10 cellular contexts compared by ENCODE assay signal in the genomic region with DNA sequence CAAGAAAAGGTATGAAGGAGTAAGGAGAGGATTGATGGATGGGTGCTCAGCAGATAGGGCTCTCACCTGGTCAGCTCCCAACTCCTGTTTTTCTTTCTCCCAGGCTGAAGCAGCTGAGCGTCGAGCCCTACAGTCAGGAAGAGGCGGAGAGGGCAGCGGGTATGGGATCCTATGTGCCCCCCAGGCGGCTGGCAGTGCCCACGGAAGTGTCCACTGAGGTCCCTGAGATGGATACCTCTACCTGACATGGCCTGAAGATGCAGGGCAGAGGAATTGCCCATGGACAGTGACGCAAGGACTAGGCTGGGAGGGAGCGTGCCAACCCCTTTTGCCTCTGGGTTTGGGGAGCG. TPM values are rescaled to one million over a fixed set of nuclear protein-coding genes. Genes with fewer than 3 reads are reported as not detected.
DNase-seq lines count a peak whose midpoint lies in the region; ATAC-seq, FAIRE-seq and TF ChIP-seq lines count a peak whose summit lies in the region.
"Had no signal": no experiment of that assay in that cellular context is flagged by ENCODE, and none has a peak within 500 bp of the region (broad histone marks: within the 10 kb centered on the region; RNA-seq: fewer than 3 reads in every experiment).

No MANE protein-coding gene starts in this region.

- no peak for DNase-seq in CD4-positive, CD25-positive, alpha-beta regulatory T cell
- DNase-seq in OCI-LY7 (ENCODE audit: low spot score) (no peak), epithelial cell of prostate (ENCODE audit: low read depth, low spot score) (no peak), GDM1 (lab: John Stamatoyannopoulos, UW) (no peak), H54 (ENCODE audit: insufficient read length, low spot score) (no peak), NCI-H1436 treated with DMSO at 0.1 percent for 48 hours (lab: John Stamatoyannopoulos, UW) (no peak), NCI-H82 treated with DMSO at 0.1 percent for 48 hours (lab: John Stamatoyannopoulos, UW; ENCODE audit: unreplicated experiment) (no peak)
- DNase-seq: SIG-M5 had no signal

- intact Hi-C loops in OCI-LY7 (cut with micrococcal nuclease; ENCODE audit: unreplicated experiment) = no loop called here

- no peaks in the 10 kb centered on the region for H3K27me3 ChIP-seq in CD4-positive, CD25-positive, alpha-beta regulatory T cell (ENCODE audit: control insufficient read depth, insufficient read depth, low read length)
- peaks cover 2% of the 10 kb centered on the region for H3K27me3 ChIP-seq in neuron (ENCODE audit: insufficient read depth, low read length)

- H3K4me3 Mint-ChIP-seq in CD4-positive, CD25-positive, alpha-beta regulatory T cell = peak overlapping the region; percentile 88 to 91 (median 89)

- no peaks in the 10 kb centered on the region for H3K27me3 Mint-ChIP-seq in CD4-positive, CD25-positive, alpha-beta regulatory T cell

- H2AFZ ChIP-seq in OCI-LY7 (ENCODE audit: low read length) (peak overlapping the region; percentile 44; the same call in 1 of the 2 replicates), neuron (ENCODE audit: low read depth, low read length) (peak overlapping the region; percentile 76)

- peak overlapping the region; percentile 82 for H3K4me3 ChIP-seq in CD4-positive, CD25-positive, alpha-beta regulatory T cell (ENCODE audit: low read depth, low read length)
- peak overlapping the region; percentile 81 for H3K4me3 ChIP-seq in OCI-LY7 (ENCODE audit: low read depth, low read length, poor library complexity, severe bottlenecking)
- peak overlapping the region; percentile 64 for H3K4me3 ChIP-seq in neuron (ENCODE audit: low read length)

- peak overlapping the region; percentile 75 for H3K27ac ChIP-seq in CD4-positive, CD25-positive, alpha-beta regulatory T cell (ENCODE audit: insufficient read depth, low read length, poor library complexity, severe bottlenecking)
- H3K27ac ChIP-seq in OCI-LY7 (ENCODE audit: low read depth, low read length, poor library complexity, severe bottlenecking) (no peak overlapping the region), epithelial cell of prostate (peak overlapping the region; percentile 30)

- no peaks in the 10 kb centered on the region for H4K20me1 ChIP-seq in OCI-LY7 (ENCODE audit: insufficient read depth, low read length)

- no peak for FAIRE-seq in H54 (lab: Jason Lieb, UNC)

- no peaks in the 10 kb centered on the region for H3K9me3 ChIP-seq in CD4-positive, CD25-positive, alpha-beta regulatory T cell (ENCODE audit: control insufficient read depth in 2 of 2, low read length in 2 of 2)
- no peaks in the 10 kb centered on the region for H3K9me3 ChIP-seq in OCI-LY7 (ENCODE audit: low read length)
- H3K9me3 ChIP-seq in neuron (ENCODE audit: low read length) = no peaks in the 10 kb centered on the region

- no peak for TF ChIP-seq POLR2A in H54 (IDR thresholded peaks at IDR 0.05; ENCODE audit: low read depth, low read length)

- H3K9me2 ChIP-seq in OCI-LY7 (ENCODE audit: insufficient read depth, low read length) = no peaks in the 10 kb centered on the region

- H3K4me2 ChIP-seq in OCI-LY7 (ENCODE audit: low read length) = peak overlapping the region; percentile 87

- ATAC-seq in CD4-positive, CD25-positive, alpha-beta regulatory T cell (ENCODE audit: low read depth in 2 of 2) = no peak

- H3K36me3 Mint-ChIP-seq in CD4-positive, CD25-positive, alpha-beta regulatory T cell = no peaks in the 10 kb centered on the region

- peaks cover 21% of the 10 kb centered on the region for H3K4me1 ChIP-seq in CD4-positive, CD25-positive, alpha-beta regulatory T cell (ENCODE audit: control insufficient read depth, insufficient read depth, low read length, poor library complexity, severe bottlenecking)
- H3K4me1 ChIP-seq in OCI-LY7 (ENCODE audit: insufficient read depth, low read length, poor library complexity, severe bottlenecking) (peaks cover 9% of the 10 kb centered on the region), neuron (ENCODE audit: insufficient read depth, low read length) (peaks cover 30% of the 10 kb centered on the region)

- POLR2A ChIA-PET in OCI-LY7 (lab: Charles Lee) = interaction anchor here (0.8 kb wide), 1 partner anchor 57 kb away, joined by 3 read pairs; no protein-coding TSS in a partner anchor

- TSS peak; percentile 95 for BruUV-seq in OCI-LY7 (replicated peaks; lab: Mats Ljungman, UMichigan)

- H3K36me3 ChIP-seq in CD4-positive, CD25-positive, alpha-beta regulatory T cell (ENCODE audit: control insufficient read depth, insufficient read depth, low read length) = no peaks in the 10 kb centered on the region
- H3K36me3 ChIP-seq in OCI-LY7 (ENCODE audit: insufficient read depth, low read length) (peaks cover 22% of the 10 kb centered on the region), neuron (ENCODE audit: insufficient read depth, low read length) (peaks cover 3% of the 10 kb centered on the region)

- peaks cover 0 to 32% (median 10%) of the 10 kb centered on the region in 4 donors for H3K4me1 Mint-ChIP-seq in CD4-positive, CD25-positive, alpha-beta regulatory T cell

- H3K27ac Mint-ChIP-seq in CD4-positive, CD25-positive, alpha-beta regulatory T cell = peak overlapping the region in 2 of 3 donors; percentile 87 to 93

- no peak for TF ChIP-seq CTCF in OCI-LY7 (conservative IDR thresholded peaks at IDR 0.05; ENCODE audit: low read length)

- no peaks in the 10 kb centered on the region for H3K9me3 Mint-ChIP-seq in CD4-positive, CD25-positive, alpha-beta regulatory T cell

- CTCF ChIA-PET in OCI-LY7 (lab: Charles Lee; ENCODE audit: unreplicated experiment) = no interaction called here

- peaks cover 14% of the 10 kb centered on the region for H3K79me2 ChIP-seq in OCI-LY7 (ENCODE audit: insufficient read depth, low read depth, low read length)

RNA-seq across cellular contexts. Expression of a gene that starts 0.7 kb away (rescaled TPM):
- 16.8 TPM for total RNA-seq in CD4-positive, CD25-positive, alpha-beta regulatory T cell
- 10 to 100 TPM; 40.3 to 65.6 (median 47.5) TPM for polyA plus RNA-seq in CD4-positive, CD25-positive, alpha-beta regulatory T cell
- total RNA-seq in OCI-LY7 (2014; rRNA removed; shearing (Covaris generic)) = 60.0 and 63.6 TPM in 2 replicates
- 33.0 and 42.8 TPM in 2 replicates for total RNA-seq in OCI-LY7 (2022)

RNA-seq across cellular contexts. Expression of a gene that starts 1.2 kb away (rescaled TPM):
- not detected for total RNA-seq in CD4-positive, CD25-positive, alpha-beta regulatory T cell
- 1 to 10 TPM in 2 of 4 donors, under 1 TPM in 1, not detected in 1; 0.53 to 1.3 (median 1.1) TPM for polyA plus RNA-seq in CD4-positive, CD25-positive, alpha-beta regulatory T cell
- not detected in 2 replicates for total RNA-seq in OCI-LY7 (2014; rRNA removed; shearing (Covaris generic))
- total RNA-seq in OCI-LY7 (2022) = not detected in 2 replicates
- total RNA-seq: lung microvascular endothelial cell had no signal

RNA-seq across cellular contexts. Expression of a gene that starts 1.7 kb away (rescaled TPM):
- not detected for total RNA-seq in CD4-positive, CD25-positive, alpha-beta regulatory T cell
- polyA plus RNA-seq in CD4-positive, CD25-positive, alpha-beta regulatory T cell = not detected
- total RNA-seq in OCI-LY7 (2014; rRNA removed; shearing (Covaris generic)) = not detected in 2 replicates
- not detected in 2 replicates for total RNA-seq in OCI-LY7 (2022)
- total RNA-seq: lung microvascular endothelial cell had no signal

RNA-seq across cellular contexts. Expression of a gene that starts 6.8 kb away (rescaled TPM):
- total RNA-seq in CD4-positive, CD25-positive, alpha-beta regulatory T cell = 7.0 TPM
- polyA plus RNA-seq in CD4-positive, CD25-positive, alpha-beta regulatory T cell = 1 to 10 TPM in 3 of 4 donors, under 1 TPM in 1; 0.53 to 2.9 (median 2.1) TPM
- 0.77 and 2.5 TPM in 2 replicates for total RNA-seq in OCI-LY7 (2014; rRNA removed; shearing (Covaris generic))
- total RNA-seq in OCI-LY7 (2022) = 2.5 and 2.7 TPM in 2 replicates
- total RNA-seq: lung microvascular endothelial cell had no signal

RNA-seq across cellular contexts. Expression of a gene that starts 11.6 kb away (rescaled TPM):
- not detected for total RNA-seq in CD4-positive, CD25-positive, alpha-beta regulatory T cell
- not detected for polyA plus RNA-seq in CD4-positive, CD25-positive, alpha-beta regulatory T cell
- not detected in 2 replicates for total RNA-seq in OCI-LY7 (2014; rRNA removed; shearing (Covaris generic))
- 0.11 TPM in 1 of 2 replicates, not detected in the other for total RNA-seq in OCI-LY7 (2022)
